8 cellular contexts compared by ENCODE assay signal in the genomic region with DNA sequence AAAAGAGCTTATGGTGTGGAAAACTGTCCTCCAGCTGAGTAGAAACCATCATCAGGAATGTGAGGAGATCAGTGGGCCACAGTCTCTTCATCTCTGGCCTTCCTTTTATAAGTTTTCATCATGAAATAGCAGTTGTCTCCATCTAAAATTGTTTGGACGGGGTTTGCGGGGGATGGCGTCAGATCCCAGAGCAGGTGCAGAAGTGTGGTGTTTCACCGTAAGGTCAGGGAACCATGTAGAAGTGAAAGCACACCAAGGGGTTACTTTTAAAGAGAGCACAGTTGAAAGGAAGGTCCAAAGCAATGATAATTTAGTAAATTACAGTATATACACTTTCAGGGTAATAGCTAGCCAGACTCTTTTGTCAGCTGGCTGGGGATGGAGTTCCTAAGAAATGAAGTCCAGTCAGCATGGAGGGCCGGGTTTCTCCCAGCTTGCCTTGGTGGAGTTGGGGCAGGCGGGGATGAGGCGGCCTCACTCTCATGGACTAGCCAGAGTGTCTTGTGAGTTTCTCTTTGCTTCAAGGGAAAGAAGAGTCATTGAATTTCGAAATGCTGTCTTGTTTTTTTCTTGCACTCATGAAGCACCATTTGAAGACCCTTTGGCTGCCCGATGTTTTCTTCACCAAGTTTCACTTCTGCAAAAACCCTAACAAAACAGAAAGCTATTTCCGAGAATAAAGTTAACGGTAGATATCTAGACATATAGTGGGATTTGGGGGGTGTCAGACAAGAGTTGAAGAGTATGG.
A peak's percentile ranks its signal among the peaks of the same experiment; 100 is the strongest.
DNase-seq lines count a peak whose midpoint lies in the region; ATAC-seq, FAIRE-seq and TF ChIP-seq lines count a peak whose summit lies in the region.

No MANE protein-coding gene starts in this region.

- H3K4me3 Mint-ChIP-seq in IgD-negative memory B cell, result peak overlapping the region; percentile 61 to 89 (median 76)

- peaks cover 9% of the 10 kb centered on the region for H3K36me3 Mint-ChIP-seq in IgD-negative memory B cell

- ATAC-seq in GM18498 (IDR thresholded peaks at IDR 0.05; ENCODE audit: unreplicated experiment) (peak; percentile 59), GM21515 (IDR thresholded peaks at IDR 0.05; ENCODE audit: unreplicated experiment) (peak; percentile 64), lower lobe of right lung (peak; percentile 51 to 63)

- peaks cover 61 to 82% (median 73%) of the 10 kb centered on the region in 3 donors for H3K4me1 Mint-ChIP-seq in IgD-negative memory B cell

- H3K27me3 ChIP-seq in lower lobe of right lung (ENCODE audit: low read depth) (no peaks in the 10 kb centered on the region), H7 (ENCODE audit: control insufficient read depth, insufficient read depth, low read length) (no peaks in the 10 kb centered on the region)

- H3K9me3 ChIP-seq in lower lobe of right lung, result no peaks in the 10 kb centered on the region

- no peak for FAIRE-seq in frontal cortex (lab: Jason Lieb, UNC)

- peak overlapping the region; percentile 33 for H3K27ac ChIP-seq in lower lobe of right lung

- peaks cover 54% of the 10 kb centered on the region for H3K4me1 ChIP-seq in lower lobe of right lung

- peak; percentile 70 for DNase-seq in lower lobe of right lung
- DNase-seq in SHP77 (lab: John Stamatoyannopoulos, UW), result no peak
- no peak for DNase-seq in DMS153 (lab: John Stamatoyannopoulos, UW)
- no peak for DNase-seq in frontal cortex (ENCODE audit: low spot score in 2 of 2)
- no peak for DNase-seq in H7

- no peak overlapping the region for H3K4me3 ChIP-seq in lower lobe of right lung
- no peak overlapping the region for H3K4me3 ChIP-seq in H7 (ENCODE audit: insufficient read depth, low read depth, low read length)

- no peaks in the 10 kb centered on the region for H3K9me3 Mint-ChIP-seq in IgD-negative memory B cell

- no peak for TF ChIP-seq CTCF in lower lobe of right lung (IDR thresholded peaks at IDR 0.05)

- intact Hi-C loops in lower lobe of right lung (cut with DNase I), result no loop called here

- no peaks in the 10 kb centered on the region for H3K27me3 Mint-ChIP-seq in IgD-negative memory B cell

- H3K27ac Mint-ChIP-seq in IgD-negative memory B cell, result peak overlapping the region; percentile 94 to 99 (median 96)

- peaks cover 19% of the 10 kb centered on the region for H3K36me3 ChIP-seq in lower lobe of right lung
- 0 out of 2 replicates have a peak, but pooled peaks cover 1% of the 10 kb centered on the region for H3K36me3 ChIP-seq in H7 (replicated peaks; ENCODE audit: control insufficient read depth, insufficient read depth, low read length)
